Comparison of ENCODE assay signal across 15 cellular contexts in the genomic region with DNA sequence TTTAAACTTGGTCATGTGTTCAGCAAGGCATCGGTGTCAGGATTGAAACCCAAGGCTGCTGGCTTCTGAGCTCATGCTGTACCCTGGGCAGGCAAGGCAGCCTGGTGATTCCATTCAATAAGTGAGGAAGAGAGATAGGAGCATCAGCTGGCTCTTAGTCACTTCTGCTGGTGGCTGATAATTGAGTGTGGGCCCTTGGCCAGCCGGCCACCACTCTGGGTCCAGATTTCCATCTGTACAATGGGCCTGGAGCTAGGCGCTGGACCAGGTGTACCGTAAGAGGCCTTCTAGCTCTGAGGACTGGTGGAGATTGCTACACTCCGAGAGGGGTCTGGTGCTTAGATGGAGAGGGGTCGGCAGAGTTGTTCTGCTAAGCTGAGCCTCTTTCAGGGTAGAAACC. TPM values are rescaled to one million over a fixed set of nuclear protein-coding genes. Genes with fewer than 3 reads are reported as not detected.
A peak's percentile ranks its signal among the peaks of the same experiment; 100 is the strongest.
DNase-seq lines count a peak whose midpoint lies in the region; ATAC-seq and TF ChIP-seq lines count a peak whose summit lies in the region.
"Had no signal": no experiment of that assay in that cellular context is flagged by ENCODE, and none has a peak within 500 bp of the region (broad histone marks: within the 10 kb centered on the region; RNA-seq: fewer than 3 reads in every experiment).

No MANE protein-coding gene starts in this region.

- H3K36me3 Mint-ChIP-seq in brain (peaks cover 5% of the 10 kb centered on the region), mesothelial cell of epicardium (no peaks in the 10 kb centered on the region)
- H3K36me3 Mint-ChIP-seq: activated CD8-positive, alpha-beta memory T cell treated with anti-CD3 and anti-CD28 coated beads, Interleukin-2, amount 10 ng/mL, durations not matched to agents 7 days and 5 days; activated naive CD8-positive, alpha-beta T cell treated with anti-CD3 and anti-CD28 coated beads for 36 hours; naive B cell had no signal

- DNase-seq in SK-N-SH: peak; percentile 42
- DNase-seq in iris pigment epithelial cell (ENCODE audit: low read depth): peak; percentile 25
- DNase-seq in suprapubic skin (ENCODE audit: low spot score in 2 of 2): peak in 1 of 2 donors; percentile 56
- no peak for DNase-seq in activated effector memory CD4-positive, alpha-beta T cell treated with Interleukin-2 at 50 U/mL for 16 hours
- DNase-seq in mesothelial cell of epicardium (ENCODE audit: low spot score in 2 of 2, unreplicated experiment in 2 of 2): no peak
- DNase-seq in GM20000 (ENCODE audit: low spot score): no peak
- DNase-seq: activated CD8-positive, alpha-beta memory T cell treated with anti-CD3 and anti-CD28 coated beads, Interleukin-2, amount 10 ng/mL, durations not matched to agents 7 days and 5 days; activated naive CD8-positive, alpha-beta T cell treated with anti-CD3 and anti-CD28 coated beads for 36 hours; COR-L47; naive B cell; NCI-H1048; T1000 had no signal

- H3F3A ChIP-seq in SK-N-SH (replicated peaks; ENCODE audit: insufficient read depth): peaks cover 27% of the 10 kb centered on the region

- POLR2A ChIA-PET in SK-N-SH (lab: Yijun Ruan, JAX): no interaction called here

- TF ChIP-seq POLR2A in suprapubic skin (IDR thresholded peaks at IDR 0.05): no peak

- peaks cover 78% of the 10 kb centered on the region for H4K20me1 ChIP-seq in SK-N-SH (ENCODE audit: insufficient read depth)

- H3K9me3 ChIP-seq in SK-N-SH (no peaks in the 10 kb centered on the region), suprapubic skin (no peaks in the 10 kb centered on the region)

- H2AFZ ChIP-seq in SK-N-SH (ENCODE audit: low read depth): no peak overlapping the region

- no peak overlapping the region; the same call in 1 of the 2 replicates for H3K9ac ChIP-seq in SK-N-SH

- TF ChIP-seq EP300 in SK-N-SH (IDR thresholded peaks at IDR 0.05; ENCODE audit: borderline replicate concordance in 1 of 2, low read depth in 1 of 2, low read length in 1 of 2) (no peak), suprapubic skin (IDR thresholded peaks at IDR 0.05) (no peak)

- TF ChIP-seq CTCF in SK-N-SH (IDR thresholded peaks at IDR 0.05) (no peak), brain (conservative IDR thresholded peaks at IDR 0.05) (no peak), suprapubic skin (IDR thresholded peaks at IDR 0.05) (no peak), mesothelial cell of epicardium (IDR thresholded peaks at IDR 0.05; ENCODE audit: unreplicated experiment) (no peak), GM20000 (IDR thresholded peaks at IDR 0.05; ENCODE audit: extremely low read depth, missing control alignments) (no peak)

- ATAC-seq in SK-N-SH treated with all-trans-retinoic acid at 6 μM for 48 hours: no peak
- ATAC-seq: activated CD8-positive, alpha-beta memory T cell treated with anti-CD3 and anti-CD28 coated beads, Interleukin-2, amount 10 ng/mL, durations not matched to agents 7 days and 5 days had no signal

- no peaks in the 10 kb centered on the region for H3K9me2 ChIP-seq in SK-N-SH

- CTCF ChIA-PET in SK-N-SH (lab: Yijun Ruan, JAX): interaction anchor here (1.0 to 15.1 kb wide), 6 partner anchors 11 to 128 kb away, joined by 3 to 418 read pairs (median 9); a partner anchor contains a TSS

- peak overlapping the region in 2 of 5 experiments; percentile 8 to 49 for H3K4me3 Mint-ChIP-seq in brain
- no peak overlapping the region for H3K4me3 Mint-ChIP-seq in mesothelial cell of epicardium
- H3K4me3 Mint-ChIP-seq: activated CD8-positive, alpha-beta memory T cell treated with anti-CD3 and anti-CD28 coated beads, Interleukin-2, amount 10 ng/mL, durations not matched to agents 7 days and 5 days; activated naive CD8-positive, alpha-beta T cell treated with anti-CD3 and anti-CD28 coated beads for 36 hours; naive B cell had no signal

- H3K79me2 ChIP-seq in SK-N-SH (ENCODE audit: insufficient read depth): peaks cover 90% of the 10 kb centered on the region

- no peak for TF ChIP-seq RAD21 in SK-N-SH (IDR thresholded peaks at IDR 0.05; ENCODE audit: low read length)

- peaks cover 35 to 46% of the 10 kb centered on the region in 2 experiments; a peak in 3 of 4 replicates for H3K4me1 ChIP-seq in SK-N-SH (ENCODE audit: control insufficient read depth in 1 of 2, insufficient read depth in 2 of 2, low read depth in 1 of 2, low read length in 1 of 2)
- H3K4me1 ChIP-seq in suprapubic skin: peaks cover 78% of the 10 kb centered on the region

- H3K4me3 ChIP-seq in SK-N-SH (ENCODE audit: low read depth in 2 of 2, low read length in 1 of 2) (no peak overlapping the region), suprapubic skin (no peak overlapping the region)

- 78% methylated on average over 6 of the region's 6 CpGs for WGBS in SK-N-SH (ENCODE audit: low lambda C conversion rate)
- 86% methylated on average over 6 of the region's 6 CpGs for WGBS in suprapubic skin

- no peaks in the 10 kb centered on the region for H3K9me3 Mint-ChIP-seq in brain
- no peaks in the 10 kb centered on the region for H3K9me3 Mint-ChIP-seq in mesothelial cell of epicardium
- H3K9me3 Mint-ChIP-seq: activated naive CD8-positive, alpha-beta T cell treated with anti-CD3 and anti-CD28 coated beads for 36 hours; naive B cell had no signal

- H3K27ac Mint-ChIP-seq in brain: peak overlapping the region in 3 of 5 experiments; percentile 72 to 78 (median 73)
- H3K27ac Mint-ChIP-seq in mesothelial cell of epicardium: no peak overlapping the region
- H3K27ac Mint-ChIP-seq: activated CD8-positive, alpha-beta memory T cell treated with anti-CD3 and anti-CD28 coated beads, Interleukin-2, amount 10 ng/mL, durations not matched to agents 7 days and 5 days; activated naive CD8-positive, alpha-beta T cell treated with anti-CD3 and anti-CD28 coated beads for 36 hours; naive B cell had no signal

- H3K27ac ChIP-seq in SK-N-SH (ENCODE audit: low read depth in 2 of 2, low read length in 1 of 2) (peak overlapping the region; percentile 11 to 84; a peak in 2 of 4 replicates), suprapubic skin (peak overlapping the region; percentile 94)
- H3K27ac ChIP-seq: 22Rv1 had no signal

- peaks cover 54% of the 10 kb centered on the region for H3K4me1 Mint-ChIP-seq in brain
- peaks cover 24% of the 10 kb centered on the region for H3K4me1 Mint-ChIP-seq in mesothelial cell of epicardium

- H3K36me3 ChIP-seq in SK-N-SH (replicated peaks in 1 of 2; ENCODE audit: control insufficient read depth in 1 of 2, insufficient read depth in 2 of 2, low read length in 1 of 2) (peaks cover 3 to 9% of the 10 kb centered on the region in 2 experiments), suprapubic skin (no peaks in the 10 kb centered on the region)

- H3K27me3 Mint-ChIP-seq in brain (no peaks in the 10 kb centered on the region), mesothelial cell of epicardium (ENCODE audit: low read depth) (no peaks in the 10 kb centered on the region)

- no peaks in the 10 kb centered on the region for H3K27me3 ChIP-seq in SK-N-SH (ENCODE audit: insufficient read depth)
- H3K27me3 ChIP-seq in suprapubic skin: no peaks in the 10 kb centered on the region

- H3K4me2 ChIP-seq in SK-N-SH: peak overlapping the region; percentile 97

TF ChIP-seq in SK-N-SH, 30 proteins besides CTCF, POLR2A, EP300 and RAD21:
- TF ChIP-seq TAF1 (IDR thresholded peaks at IDR 0.05; ENCODE audit: borderline replicate concordance, low read depth, low read length): no peak
- 0 out of 2 replicates have a peak, but pooled peaks have one; percentile 5 for TF ChIP-seq TCF12 (IDR thresholded peaks at IDR 0.05)

TF ChIP-seq in SK-N-SH treated with all-trans-retinoic acid at 6 μM for 48 hours, 23 proteins besides CTCF, POLR2A, EP300 and RAD21:
- TF ChIP-seq ESRRG (CRISPR knock-in tag; IDR thresholded peaks at IDR 0.05) (no peak), BACH2 (CRISPR knock-in tag; IDR thresholded peaks at IDR 0.05; ENCODE audit: borderline replicate concordance) (no peak)
- TF ChIP-seq, protein P1, sequence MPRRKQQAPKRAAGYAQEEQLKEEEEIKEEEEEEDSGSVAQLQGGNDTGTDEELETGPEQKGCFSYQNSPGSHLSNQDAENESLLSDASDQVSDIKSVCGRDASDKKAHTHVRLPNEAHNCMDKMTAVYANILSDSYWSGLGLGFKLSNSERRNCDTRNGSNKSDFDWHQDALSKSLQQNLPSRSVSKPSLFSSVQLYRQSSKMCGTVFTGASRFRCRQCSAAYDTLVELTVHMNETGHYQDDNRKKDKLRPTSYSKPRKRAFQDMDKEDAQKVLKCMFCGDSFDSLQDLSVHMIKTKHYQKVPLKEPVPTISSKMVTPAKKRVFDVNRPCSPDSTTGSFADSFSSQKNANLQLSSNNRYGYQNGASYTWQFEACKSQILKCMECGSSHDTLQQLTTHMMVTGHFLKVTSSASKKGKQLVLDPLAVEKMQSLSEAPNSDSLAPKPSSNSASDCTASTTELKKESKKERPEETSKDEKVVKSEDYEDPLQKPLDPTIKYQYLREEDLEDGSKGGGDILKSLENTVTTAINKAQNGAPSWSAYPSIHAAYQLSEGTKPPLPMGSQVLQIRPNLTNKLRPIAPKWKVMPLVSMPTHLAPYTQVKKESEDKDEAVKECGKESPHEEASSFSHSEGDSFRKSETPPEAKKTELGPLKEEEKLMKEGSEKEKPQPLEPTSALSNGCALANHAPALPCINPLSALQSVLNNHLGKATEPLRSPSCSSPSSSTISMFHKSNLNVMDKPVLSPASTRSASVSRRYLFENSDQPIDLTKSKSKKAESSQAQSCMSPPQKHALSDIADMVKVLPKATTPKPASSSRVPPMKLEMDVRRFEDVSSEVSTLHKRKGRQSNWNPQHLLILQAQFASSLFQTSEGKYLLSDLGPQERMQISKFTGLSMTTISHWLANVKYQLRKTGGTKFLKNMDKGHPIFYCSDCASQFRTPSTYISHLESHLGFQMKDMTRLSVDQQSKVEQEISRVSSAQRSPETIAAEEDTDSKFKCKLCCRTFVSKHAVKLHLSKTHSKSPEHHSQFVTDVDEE (CRISPR knock-in tag; IDR thresholded peaks at IDR 0.05): no peak

RNA-seq across cellular contexts. Expression of a gene that starts 4.3 kb away (rescaled TPM):
- polyA plus RNA-seq in SK-N-SH (2012; rRNA removed) (60.1 and 86.2 TPM in 2 replicates), brain (ENCODE audit: insufficient read depth, low read depth, low replicate concordance) (94.2 TPM)
- polyA plus RNA-seq in SK-N-SH (2012; cell fraction: cytosol; rRNA removed): 45.2 and 67.1 TPM in 2 replicates
- 81.1 and 82.1 TPM in 2 replicates for polyA plus RNA-seq in SK-N-SH (2012; cell fraction: nucleus; rRNA removed)
- total RNA-seq in suprapubic skin (100 to 1,000 TPM in 1 of 4 donors, 10 to 100 TPM in 3; 64.2 to 100 (median 74.2) TPM), mesothelial cell of epicardium (174 to 179 TPM (median 178 TPM) in 3 replicates)

RNA-seq across cellular contexts. Expression of a gene that starts 55.3 kb away (rescaled TPM):
- polyA plus RNA-seq in SK-N-SH (2012; rRNA removed) (177 and 183 TPM in 2 replicates), brain (ENCODE audit: insufficient read depth, low read depth, low replicate concordance) (102 TPM)
- polyA plus RNA-seq in SK-N-SH (2012; cell fraction: cytosol; rRNA removed): 147 and 202 TPM in 2 replicates
- 93.4 and 161 TPM in 2 replicates for polyA plus RNA-seq in SK-N-SH (2012; cell fraction: nucleus; rRNA removed)
- total RNA-seq in suprapubic skin (100 to 1,000 TPM; 132 to 171 (median 147) TPM), mesothelial cell of epicardium (102 to 116 TPM (median 109 TPM) in 3 replicates)

Comparison
In these comparisons a context has a peak if more than half of its experiments do, and no peak if none do; other contexts are left out.
1. DNase-seq: peak in SK-N-SH (single experiment) and iris pigment epithelial cell (single experiment); none in activated effector memory CD4-positive, alpha-beta T cell treated with Interleukin-2 at 50 U/mL for 16 hours (single experiment), mesothelial cell of epicardium (0 of 2) and GM20000 (single experiment).